8 cellular contexts compared by ENCODE assay signal in genomic region chr7:23247602-23248335, GRCh38. TPM values are rescaled to one million over a fixed set of nuclear protein-coding genes. Genes with fewer than 3 reads are reported as not detected.
DNase-seq lines count a peak whose midpoint lies in the region; ATAC-seq, FAIRE-seq and TF ChIP-seq lines count a peak whose summit lies in the region.

No MANE protein-coding gene starts in this region.

- H2BK20ac ChIP-seq in IMR-90 (ENCODE audit: low read depth, low read length) (no peak overlapping the region), H1 (ENCODE audit: low read length) (0 out of 2 replicates have a peak overlapping the region, but pooled peaks have one; percentile 72)

- no peak overlapping the region for H3K23ac ChIP-seq in IMR-90 (ENCODE audit: low read depth, low read length)
- no peak overlapping the region for H3K23ac ChIP-seq in H1 (ENCODE audit: insufficient read length)

- H3K4ac ChIP-seq in IMR-90 (ENCODE audit: low read depth, low read length) (no peak overlapping the region), H1 (replicated peaks; ENCODE audit: insufficient read length, low read depth, low read length) (no peak overlapping the region)

- H3K36me3 Mint-ChIP-seq in stimulated activated effector memory CD8-positive, alpha-beta T cell treated with anti-CD3 and anti-CD28 coated beads, Interleukin-12 subunit alpha, Interleukin-12 subunit beta, amount 100 ng/mL, for 72 hours, result no peaks in the 10 kb centered on the region

- no peak overlapping the region for H3K14ac ChIP-seq in IMR-90 (replicated peaks; ENCODE audit: low read depth, low read length)
- no peak overlapping the region for H3K14ac ChIP-seq in H1 (ENCODE audit: insufficient read length)

- H2AK5ac ChIP-seq in IMR-90 (ENCODE audit: low read depth, low read length) (no peak overlapping the region), H1 (ENCODE audit: low read depth, low read length) (no peak overlapping the region)

- TF ChIP-seq RAD21 in IMR-90 (IDR thresholded peaks at IDR 0.05; ENCODE audit: low read length) (no peak), H1 (IDR thresholded peaks at IDR 0.05 in 1 of 2, conservative IDR thresholded peaks at IDR 0.05 in 1 of 2; ENCODE audit: low read depth in 2 of 2, low read length in 2 of 2) (no peak)

- POLR2A ChIA-PET in IMR-90 (lab: Charles Lee; ENCODE audit: unreplicated experiment) (no interaction called here), H1 (lab: Charles Lee; ENCODE audit: partially characterized antibody) (interaction anchor here (0.7 to 1.6 kb wide), 8 partner anchors 10 to 686 kb away, joined by 3 to 5 read pairs (median 4); no protein-coding TSS in a partner anchor)

- H3K4me1 ChIP-seq in IMR-90 (ENCODE audit: control insufficient read depth, insufficient read depth, low read length) (no peaks in the 10 kb centered on the region; the same call in 1 of the 2 replicates), H1 (replicated peaks in 1 of 4; ENCODE audit: control insufficient read depth in 3 of 4, insufficient read depth in 4 of 4, low read length in 3 of 4) (peaks cover 1 to 9% (median 7%) of the 10 kb centered on the region in 4 experiments; a peak in 6 of 7 replicates), mucosa of descending colon (ENCODE audit: low read depth) (no peaks in the 10 kb centered on the region)

- H3K9me1 ChIP-seq in IMR-90 (ENCODE audit: insufficient read depth, low read length), result no peaks in the 10 kb centered on the region

- H4K8ac ChIP-seq in IMR-90 (ENCODE audit: low read depth in 2 of 2, low read length in 2 of 2) (no peak overlapping the region; a peak in 1 of 4 replicates), H1 (ENCODE audit: extremely low read depth, insufficient read depth, low read length) (peak overlapping the region; percentile 84; the same call in 1 of the 2 replicates)

- H3K4me2 ChIP-seq in IMR-90 (ENCODE audit: low read depth, low read length), result peak overlapping the region; percentile 62; the same call in 1 of the 2 replicates
- H3K4me2 ChIP-seq in H1 (ENCODE audit: insufficient read depth in 1 of 2, low read depth in 2 of 2, low read length in 2 of 2), result peak overlapping the region; percentile 75 to 81

- H3K36me3 ChIP-seq in IMR-90 (ENCODE audit: control insufficient read depth, insufficient read depth, low read length) (no peaks in the 10 kb centered on the region), H1 (ENCODE audit: control insufficient read depth in 2 of 4, insufficient read depth in 4 of 4, low read length in 3 of 4) (no peaks in the 10 kb centered on the region), mucosa of descending colon (ENCODE audit: low read depth) (no peaks in the 10 kb centered on the region)

- peaks cover 5% of the 10 kb centered on the region for H3K9me3 ChIP-seq in IMR-90 (ENCODE audit: control insufficient read depth, insufficient read depth, low read length)
- no peaks in the 10 kb centered on the region; a peak in 1 of 4 replicates for H3K9me3 ChIP-seq in H1 (ENCODE audit: insufficient read depth in 2 of 2, low read depth in 1 of 2, low read length in 1 of 2)
- no peaks in the 10 kb centered on the region for H3K9me3 ChIP-seq in mucosa of descending colon

- peak; percentile 38 for DNase-seq in AG08395 (ENCODE audit: low spot score)
- DNase-seq in IMR-90, result no peak
- peak in 1 of 2 experiments; percentile 67 for DNase-seq in H1 (ENCODE audit: low read depth in 1 of 2, low spot score in 2 of 2)
- DNase-seq in mucosa of descending colon, result peak; percentile 21 to 55 (median 32)
- no peak for DNase-seq in stimulated activated effector memory CD8-positive, alpha-beta T cell treated with anti-CD3 and anti-CD28 coated beads, Interleukin-12 subunit alpha, Interleukin-12 subunit beta, amount 100 ng/mL, for 72 hours (ENCODE audit: low spot score in 2 of 2)

- dilution Hi-C loops in IMR-90 (cut with HindIII; ENCODE audit: low sequenced_read_pairs, unreplicated experiment), result no loop called here

- BruUV-seq in IMR-90 (replicated peaks; lab: Mats Ljungman, UMichigan), result no TSS peak

- TF ChIP-seq EP300 in H1 (IDR thresholded peaks at IDR 0.05; ENCODE audit: borderline replicate concordance in 1 of 2, low read depth in 2 of 2, low read length in 2 of 2), result no peak

- H2BK15ac ChIP-seq in IMR-90 (ENCODE audit: low read depth, low read length) (no peak overlapping the region), H1 (ENCODE audit: low read length) (peak overlapping the region; percentile 65; the same call in 1 of the 2 replicates)

- H3K79me2 ChIP-seq in H1 (ENCODE audit: control insufficient read depth in 1 of 2, insufficient read depth in 2 of 2, low read length in 2 of 2), result no peaks in the 10 kb centered on the region

- H4K20me1 ChIP-seq in IMR-90 (ENCODE audit: insufficient read depth, low read length) (no peaks in the 10 kb centered on the region), H1 (replicated peaks in 1 of 2; ENCODE audit: control insufficient read depth in 1 of 2, insufficient read depth in 2 of 2, low read length in 2 of 2) (no peaks in the 10 kb centered on the region)

- H2AK9ac ChIP-seq in IMR-90 (replicated peaks; ENCODE audit: low read depth, low read length, poor library complexity), result no peak overlapping the region

- H3K4me3 Mint-ChIP-seq in stimulated activated effector memory CD8-positive, alpha-beta T cell treated with anti-CD3 and anti-CD28 coated beads, Interleukin-12 subunit alpha, Interleukin-12 subunit beta, amount 100 ng/mL, for 72 hours, result no peak overlapping the region

- H3K4me3 ChIP-seq in IMR-90 (ENCODE audit: insufficient read depth, low read depth, low read length) (no peak overlapping the region), H1 (ENCODE audit: extremely low read depth in 1 of 4, insufficient read depth in 2 of 4, low read depth in 3 of 4, low read length in 4 of 4) (peak overlapping the region; percentile 34 to 55 (median 46)), mucosa of descending colon (no peak overlapping the region)

- no peaks in the 10 kb centered on the region for H3K9me3 Mint-ChIP-seq in stimulated activated effector memory CD8-positive, alpha-beta T cell treated with anti-CD3 and anti-CD28 coated beads, Interleukin-12 subunit alpha, Interleukin-12 subunit beta, amount 100 ng/mL, for 72 hours

- H2BK120ac ChIP-seq in IMR-90 (ENCODE audit: low read depth, low read length) (no peak overlapping the region), H1 (replicated peaks; ENCODE audit: low read depth, low read length) (no peak overlapping the region)

- peaks cover 7% of the 10 kb centered on the region for H3K23me2 ChIP-seq in H1 (ENCODE audit: low read depth, low read length)

- H3K9ac ChIP-seq in IMR-90 (ENCODE audit: low read depth, low read length), result no peak overlapping the region
- peak overlapping the region in 1 of 4 experiments; percentile 29; a peak in 1 of 7 replicates for H3K9ac ChIP-seq in H1 (replicated peaks in 1 of 4; ENCODE audit: extremely low read depth in 1 of 4, low read depth in 3 of 4, low read length in 3 of 4)

- ATAC-seq in IMR-90 (ENCODE audit: low read depth), result peak; percentile 27; the same call in 1 of the 2 replicates
- ATAC-seq in mucosa of descending colon, result peak; percentile 62
- ATAC-seq in stimulated activated effector memory CD8-positive, alpha-beta T cell treated with anti-CD3 and anti-CD28 coated beads, Interleukin-12 subunit alpha, Interleukin-12 subunit beta, amount 100 ng/mL, for 72 hours, result no peak
- no peak for ATAC-seq in HG03175 (IDR thresholded peaks at IDR 0.05; ENCODE audit: unreplicated experiment)
- no peak for ATAC-seq in HG02571 (IDR thresholded peaks at IDR 0.05; ENCODE audit: unreplicated experiment)
- ATAC-seq in GM18858 (IDR thresholded peaks at IDR 0.05; ENCODE audit: unreplicated experiment), result no peak

- H2BK5ac ChIP-seq in IMR-90 (ENCODE audit: low read depth, low read length, poor library complexity, severe bottlenecking) (no peak overlapping the region), H1 (ENCODE audit: low read depth, low read length) (no peak overlapping the region)

- CTCF ChIA-PET in IMR-90 (lab: Yijun Ruan, JAX), result no interaction called here
- CTCF ChIA-PET in H1 (lab: Charles Lee; ENCODE audit: partially characterized antibody), result interaction anchor here (0.6 to 2.6 kb wide), 8 partner anchors 9 to 161 kb away, joined by 3 to 12 read pairs (median 3); no protein-coding TSS in a partner anchor

- H3K4me1 Mint-ChIP-seq in stimulated activated effector memory CD8-positive, alpha-beta T cell treated with anti-CD3 and anti-CD28 coated beads, Interleukin-12 subunit alpha, Interleukin-12 subunit beta, amount 100 ng/mL, for 72 hours, result no peaks in the 10 kb centered on the region

- H3K56ac ChIP-seq in IMR-90 (ENCODE audit: extremely low read depth, insufficient read depth, low read length) (no peak overlapping the region), H1 (replicated peaks; ENCODE audit: insufficient read length, low read depth, low read length) (no peak overlapping the region)

- in situ Hi-C loops in IMR-90 (cut with MboI; ENCODE audit: low sequenced_read_pairs), result no loop called here

- H4K5ac ChIP-seq in IMR-90 (ENCODE audit: low read depth, low read length) (no peak overlapping the region), H1 (ENCODE audit: insufficient read length, low read depth, low read length) (no peak overlapping the region)

- H3K27me3 ChIP-seq in IMR-90 (ENCODE audit: control insufficient read depth, insufficient read depth, low read length), result peaks cover 43% of the 10 kb centered on the region
- H3K27me3 ChIP-seq in H1 (replicated peaks in 1 of 4; ENCODE audit: control insufficient read depth in 3 of 4, extremely low read depth in 1 of 4, insufficient read depth in 3 of 4, low read length in 3 of 4), result peaks cover 0 to 20% (median 15%) of the 10 kb centered on the region in 4 experiments; a peak in 6 of 7 replicates

- peak overlapping the region; percentile 44; the same call in 1 of the 2 replicates for H2BK12ac ChIP-seq in H1 (ENCODE audit: low read depth, low read length)

- intact Hi-C loops in IMR-90 (cut with micrococcal nuclease), result no loop called here
- intact Hi-C loops in mucosa of descending colon (cut with DNase I, micrococcal nuclease), result no loop called here

- no peaks in the 10 kb centered on the region for H3K79me1 ChIP-seq in IMR-90 (ENCODE audit: low read depth in 1 of 2, low read length in 2 of 2)
- H3K79me1 ChIP-seq in H1 (ENCODE audit: low read depth, low read length), result no peaks in the 10 kb centered on the region

- TF ChIP-seq CTCF in IMR-90 (conservative IDR thresholded peaks at IDR 0.05; ENCODE audit: low read depth, low read length) (no peak), H1 (IDR thresholded peaks at IDR 0.05; ENCODE audit: control extremely low read depth in 1 of 3, insufficient read depth in 1 of 3, low read depth in 1 of 3, low read length in 3 of 3) (no peak), mucosa of descending colon (IDR thresholded peaks at IDR 0.05) (no peak)

- WGBS in IMR-90 (ENCODE audit: extremely low coverage in 2 of 2, insufficient read length in 1 of 2), 2 experiments, result 28% methylated on average over 4 of the region's 53 CpGs; no CpG with 5 or more reads in 1 of the 2 experiments
- 29% methylated on average over 22 of the region's 53 CpGs; no CpG with 5 or more reads in 1 of the 2 experiments for WGBS in H1 (ENCODE audit: extremely low coverage in 1 of 2, insufficient coverage in 1 of 2, insufficient read length in 1 of 2, insufficient replicate concordance in 2 of 2, low coverage in 1 of 2, low lambda C conversion rate in 2 of 2, missing lambda C conversion rate in 1 of 2), 2 experiments

- H3K18ac ChIP-seq in IMR-90 (ENCODE audit: low read depth, low read length) (no peak overlapping the region), H1 (ENCODE audit: extremely low read depth, low read length) (peak overlapping the region; percentile 83)

- no peak for TF ChIP-seq POLR2A in IMR-90 (IDR thresholded peaks at IDR 0.05; ENCODE audit: low read depth, low read length)
- no peak for TF ChIP-seq POLR2A in H1 (IDR thresholded peaks at IDR 0.05; ENCODE audit: control extremely low read depth in 1 of 2, low read depth in 2 of 2, low read length in 2 of 2)

- H3K27ac Mint-ChIP-seq in stimulated activated effector memory CD8-positive, alpha-beta T cell treated with anti-CD3 and anti-CD28 coated beads, Interleukin-12 subunit alpha, Interleukin-12 subunit beta, amount 100 ng/mL, for 72 hours, result no peak overlapping the region

- H2AFZ ChIP-seq in IMR-90 (replicated peaks; ENCODE audit: low read length, poor library complexity) (peak overlapping the region; percentile 86), H1 (ENCODE audit: low read length) (peak overlapping the region; percentile 95)

- no peak for FAIRE-seq in H1 (lab: Jason Lieb, UNC)

- H4K91ac ChIP-seq in IMR-90 (ENCODE audit: insufficient read depth, low read depth, low read length) (no peak overlapping the region), H1 (replicated peaks; ENCODE audit: insufficient read length, low read length) (peak overlapping the region; percentile 62)

- H3K27ac ChIP-seq in IMR-90 (ENCODE audit: insufficient read depth, low read length), result no peak overlapping the region
- no peak overlapping the region for H3K27ac ChIP-seq in H1 (ENCODE audit: low read depth, low read length)

RNA-seq across cellular contexts. Expression of gene GPNMB, which starts 1.2 kb away (rescaled TPM):
- total RNA-seq in IMR-90 (2012; rRNA removed) (under 0.01 TPM in 1 of 2 replicates, not detected in the other), mucosa of descending colon (10 to 100 TPM; 21.3 to 77.8 (median 38.8) TPM)
- polyA plus RNA-seq in IMR-90 (2012; rRNA removed) (0.14 TPM in 1 of 2 replicates, not detected in the other), H1 (2011; rRNA removed) (0.61 and 1.4 TPM in 2 replicates)
- 0.03 and 0.18 TPM in 2 replicates for polyA plus RNA-seq in IMR-90 (2012; cell fraction: cytosol; rRNA removed)
- 0.07 and 0.28 TPM in 2 replicates for polyA plus RNA-seq in IMR-90 (2012; cell fraction: nucleus; rRNA removed; ENCODE audit: low replicate concordance)
- total RNA-seq in H1 (2021; fragmentation: NEBNext Ultra II Directional; extraction: Animal tissue kit (Norgen Biotek cat#: 25700)), result 0.52 and 1.1 TPM in 2 replicates
- 1.5 TPM for polyA plus RNA-seq in H1 (2011; cell fraction: cytosol; rRNA removed)
- polyA plus RNA-seq in H1 (2011; cell fraction: nucleus; rRNA removed), result 0.97 TPM
- 0.63 to 1.6 TPM (median 1.2 TPM) in 4 replicates for polyA plus RNA-seq in H1 (2012, experiment 1 of 2)
- 0.28 TPM for polyA plus RNA-seq in H1 (2012, experiment 2 of 2)
- polyA plus RNA-seq in H1 (2013, experiment 1 of 2), result 1.3 TPM
- polyA plus RNA-seq in H1 (2013, experiment 2 of 2), result 1.5 TPM
- polyA minus RNA-seq in H1 (2011; rRNA and poly(A)+ RNA removed), result 0.79 and 1.3 TPM in 2 replicates
- 1.0 TPM for polyA minus RNA-seq in H1 (2011; cell fraction: cytosol; rRNA and poly(A)+ RNA removed)
- polyA minus RNA-seq in H1 (2011; cell fraction: nucleus; rRNA and poly(A)+ RNA removed), result 1.6 TPM

RNA-seq across cellular contexts. Expression of gene MALSU1, which starts 51.4 kb away (rescaled TPM):
- total RNA-seq in IMR-90 (2012; rRNA removed), result 30.5 and 47.8 TPM in 2 replicates
- polyA plus RNA-seq in IMR-90 (2012; rRNA removed), result 36.0 and 54.4 TPM in 2 replicates
- polyA plus RNA-seq in IMR-90 (2012; cell fraction: cytosol; rRNA removed), result 95.4 and 113 TPM in 2 replicates
- polyA plus RNA-seq in IMR-90 (2012; cell fraction: nucleus; rRNA removed; ENCODE audit: low replicate concordance), result 33.6 and 35.6 TPM in 2 replicates
- total RNA-seq in H1 (2021; fragmentation: NEBNext Ultra II Directional; extraction: Animal tissue kit (Norgen Biotek cat#: 25700)), result 84.0 and 86.8 TPM in 2 replicates
- 72.5 and 73.5 TPM in 2 replicates for polyA plus RNA-seq in H1 (2011; rRNA removed)
- polyA plus RNA-seq in H1 (2011; cell fraction: cytosol; rRNA removed), result 70.0 TPM
- 43.4 TPM for polyA plus RNA-seq in H1 (2011; cell fraction: nucleus; rRNA removed)
- polyA plus RNA-seq in H1 (2012, experiment 1 of 2), result 67.3 to 74.4 TPM (median 68.6 TPM) in 4 replicates
- polyA plus RNA-seq in H1 (2012, experiment 2 of 2), result 19.9 TPM
- polyA plus RNA-seq in H1 (2013, experiment 1 of 2), result 63.5 TPM
- 67.7 TPM for polyA plus RNA-seq in H1 (2013, experiment 2 of 2)
- 19.5 and 25.0 TPM in 2 replicates for polyA minus RNA-seq in H1 (2011; rRNA and poly(A)+ RNA removed)
- polyA minus RNA-seq in H1 (2011; cell fraction: cytosol; rRNA and poly(A)+ RNA removed), result 26.3 TPM
- 29.2 TPM for polyA minus RNA-seq in H1 (2011; cell fraction: nucleus; rRNA and poly(A)+ RNA removed)
- total RNA-seq in mucosa of descending colon, result 10 to 100 TPM; 28.1 to 38.8 (median 37.2) TPM

Comparison
In these comparisons a context has a peak if more than half of its experiments do, and no peak if none do; other contexts are left out.
1. DNase-seq: peak in AG08395 (single experiment) and mucosa of descending colon (3 of 3); none in IMR-90 (single experiment) and stimulated activated effector memory CD8-positive, alpha-beta T cell treated with anti-CD3 and anti-CD28 coated beads, Interleukin-12 subunit alpha, Interleukin-12 subunit beta, amount 100 ng/mL, for 72 hours (0 of 2).
2. ATAC-seq: peak in IMR-90 (single experiment) and mucosa of descending colon (single experiment); none in stimulated activated effector memory CD8-positive, alpha-beta T cell treated with anti-CD3 and anti-CD28 coated beads, Interleukin-12 subunit alpha, Interleukin-12 subunit beta, amount 100 ng/mL, for 72 hours (single experiment), HG03175 (single experiment), HG02571 (single experiment) and GM18858 (single experiment).
3. H3K4me3 ChIP-seq: peak in H1 (4 of 4); none in IMR-90 (single experiment) and mucosa of descending colon (single experiment).
4. RNA of gene GPNMB, which starts 1.2 kb away (total RNA-seq): 21.3 to 77.8 TPM in mucosa of descending colon; 0.52 to 1.1 TPM in H1 and under 0.01 TPM in IMR-90; every median in the first group is over 10 times any median in the second.